ENCODE assay signal across 1 cellular context in genomic region chr13:69221633-69222498, GRCh38.
A peak's percentile ranks its signal among the peaks of the same experiment; 100 is the strongest.
TF ChIP-seq lines count a peak whose summit lies in the region.
"Not testable (repeated sequence)": the region's sequence is repeated elsewhere in the genome, so short reads cannot be mapped to it uniquely, and the experiment has no call there.

No MANE protein-coding gene starts in this region.

TF ChIP-seq in K562, 482 proteins besides CTCF, POLR2A, EP300 and RAD21 (continued from another document):
- TF ChIP-seq POLR2B (IDR thresholded peaks at IDR 0.05; ENCODE audit: low read depth, partially characterized antibody) (peak; percentile 56), PML (IDR thresholded peaks at IDR 0.05; ENCODE audit: low read length) (peak; percentile 66; the same call in 1 of the 2 replicates), EP400 (IDR thresholded peaks at IDR 0.05) (peak; percentile 73), MYC (IDR thresholded peaks at IDR 0.05; ENCODE audit: low read depth, low read length) (peak; percentile 31; the same call in 1 of the 2 replicates), NFYB (IDR thresholded peaks at IDR 0.05; ENCODE audit: extremely low read depth, insufficient read length) (peak; percentile 5), ZNF311 (CRISPR knock-in tag; IDR thresholded peaks at IDR 0.05) (0 out of 2 replicates have a peak, but pooled peaks have one; percentile 24), TAF1 (IDR thresholded peaks at IDR 0.05; ENCODE audit: control insufficient read depth, extremely low read depth, insufficient read depth, low read length, severe bottlenecking) (peak; percentile 52), POLR2H (tag; IDR thresholded peaks at IDR 0.05; ENCODE audit: low read depth) (peak; percentile 83)
- TF ChIP-seq MYC (CRISPR knock-in tag; IDR thresholded peaks at IDR 0.05; ENCODE audit: borderline replicate concordance, low read depth): not testable (repeated sequence)
